Comparison of ENCODE assay signal across 1 cellular context in genomic region chr13:40786568-40786996, GRCh38.
A peak's percentile ranks its signal among the peaks of the same experiment; 100 is the strongest.
TF ChIP-seq lines count a peak whose summit lies in the region.

No MANE protein-coding gene starts in this region.

TF ChIP-seq in K562, 482 proteins besides CTCF, POLR2A, EP300 and RAD21 (continued from another document):
- TF ChIP-seq SP2 (IDR thresholded peaks at IDR 0.05; ENCODE audit: extremely low read depth, low read depth, low read length, poor library complexity, severe bottlenecking) (no peak), JUND (IDR thresholded peaks at IDR 0.05; ENCODE audit: borderline replicate concordance, low read depth, low read length) (peak; percentile 61), JUND (tag; IDR thresholded peaks at IDR 0.05; ENCODE audit: borderline replicate concordance, low read depth, low read length) (no peak), TAF7 (tag; IDR thresholded peaks at IDR 0.05) (no peak), CBX8 (IDR thresholded peaks at IDR 0.05; ENCODE audit: borderline replicate concordance, extremely low read depth, low read depth, low read length, poor library complexity, severe bottlenecking) (no peak), ATF3 (IDR thresholded peaks at IDR 0.05) (peak; percentile 6; the same call in 1 of the 2 replicates), ATF3 (CRISPR knock-in tag; conservative IDR thresholded peaks at IDR 0.05) (no peak), FOSL1 (tag; conservative IDR thresholded peaks at IDR 0.05) (peak; percentile 68), GABPB2 (CRISPR knock-in tag; conservative IDR thresholded peaks at IDR 0.05) (no peak), JUN (IDR thresholded peaks at IDR 0.05; ENCODE audit: borderline replicate concordance, low read depth, low read length) (0 out of 2 replicates have a peak, but pooled peaks have one; percentile 52), JUN (CRISPR knock-in tag; IDR thresholded peaks at IDR 0.05; ENCODE audit: borderline replicate concordance) (no peak), PRDM10 (IDR thresholded peaks at IDR 0.05; ENCODE audit: partially characterized antibody) (peak; percentile 87), CREM (IDR thresholded peaks at IDR 0.05; ENCODE audit: low read depth) (peak; percentile 10; the same call in 1 of the 2 replicates)
